Comparison of ENCODE assay signal across 24 cellular contexts in the genomic region with DNA sequence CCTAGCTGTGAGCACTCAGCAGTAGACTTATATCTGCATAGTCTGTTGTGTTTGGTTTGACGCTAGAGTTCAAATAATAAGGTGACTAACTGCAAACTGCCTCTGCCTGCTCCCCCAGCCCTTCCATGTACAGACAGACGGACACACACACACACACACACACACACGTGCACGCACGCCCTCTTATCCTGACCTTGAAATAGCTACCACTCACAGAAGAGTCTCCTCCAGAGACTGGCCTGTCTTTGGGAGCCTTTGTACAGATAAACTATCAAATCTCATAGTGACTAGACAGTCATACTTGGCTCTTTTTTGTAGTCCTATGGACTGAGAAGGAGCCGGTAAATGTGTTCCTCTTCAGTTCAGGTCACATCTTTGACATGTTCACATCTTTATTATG.
"Had no signal": no experiment of that assay in that cellular context is flagged by ENCODE, and none has a peak within 500 bp of the region (broad histone marks: within the 10 kb centered on the region; RNA-seq: fewer than 3 reads in every experiment).

No MANE protein-coding gene starts in this region.

- H3K4me1 ChIP-seq: breast epithelium, neural progenitor cell, suprapubic skin had no signal

- H3K27me3 ChIP-seq: breast epithelium, foreskin keratinocyte, neural progenitor cell, sigmoid colon, stomach, suprapubic skin had no signal

- FAIRE-seq: endometrium had no signal

- H3K4me3 ChIP-seq: breast epithelium, neural progenitor cell, sigmoid colon, smooth muscle cell, stomach, suprapubic skin had no signal

- H3K27ac ChIP-seq: breast epithelium, foreskin keratinocyte, neural progenitor cell, suprapubic skin had no signal

- H3K9ac ChIP-seq: neural progenitor cell had no signal

- ATAC-seq: activated T-cell treated with anti-CD3 and anti-CD28 coated beads, Interleukin-2, amount 50 U/mL, for 4 hours; foreskin keratinocyte; SK-N-SH treated with all-trans-retinoic acid at 6 μM for 48 hours; stimulated activated memory B cell treated with anti-CD40 and anti-IgM and Interleukin-4, amounts not matched to agents 10 μg/mL and 1 μg/mL and 100 μg/mL, for 72 hours; WTC11 had no signal

- H2AFZ ChIP-seq: neural progenitor cell had no signal

- H3K4me2 ChIP-seq: neural progenitor cell, smooth muscle cell had no signal

- H3K9me3 ChIP-seq: breast epithelium, sigmoid colon, stomach, suprapubic skin had no signal

- DNase-seq: activated CD8-positive, alpha-beta memory T cell treated with anti-CD3 and anti-CD28 coated beads, Interleukin-2, amount 50 U/mL, for 48 hours; activated naive CD4-positive, alpha-beta T cell treated with Interleukin-2 at 50 U/mL for 16 hours; activated naive CD8-positive, alpha-beta T cell treated with anti-CD3 and anti-CD28 coated beads for 36 hours; activated T-cell treated with anti-CD3 and anti-CD28 coated beads, Interleukin-2, amount 50 U/mL, for 4 hours; amniotic stem cell; effector CD4-positive, alpha-beta T cell; foreskin keratinocyte; hypothalamus; mesenchymal stem cell; naive B cell; posterior cingulate gyrus; sigmoid colon; stimulated activated CD4-positive, alpha-beta T cell treated with anti-CD3 and anti-CD28 coated beads, Interleukin-15, amount 100 ng/mL, for 24 hours; stomach; T-helper 1 cell; trophoblast cell had no signal

- H3K36me3 ChIP-seq: breast epithelium, neural progenitor cell, sigmoid colon, stomach, suprapubic skin had no signal
